ENCODE assay signal across 1 cellular context in genomic region chr4:5120067-5120466, GRCh38.
TF ChIP-seq lines count a peak whose summit lies in the region.

No MANE protein-coding gene starts in this region.

TF ChIP-seq in SK-N-SH treated with all-trans-retinoic acid at 6 μM for 48 hours, 23 proteins besides CTCF, POLR2A, EP300 and RAD21 (continued from another document):
- no peak for TF ChIP-seq PATZ1 (CRISPR knock-in tag; IDR thresholded peaks at IDR 0.05; ENCODE audit: borderline replicate concordance)
- TF ChIP-seq SNAI2 (CRISPR knock-in tag; IDR thresholded peaks at IDR 0.05) = no peak
- TF ChIP-seq RARB (CRISPR knock-in tag; IDR thresholded peaks at IDR 0.05) = no peak
- no peak for TF ChIP-seq ZC3H10 (CRISPR knock-in tag; IDR thresholded peaks at IDR 0.05)
- no peak for TF ChIP-seq POU6F1 (CRISPR knock-in tag; IDR thresholded peaks at IDR 0.05; ENCODE audit: borderline replicate concordance, low read depth)
- TF ChIP-seq PPARA (CRISPR knock-in tag; IDR thresholded peaks at IDR 0.05; ENCODE audit: borderline replicate concordance) = no peak
